8 cellular contexts compared by ENCODE assay signal in the genomic region with DNA sequence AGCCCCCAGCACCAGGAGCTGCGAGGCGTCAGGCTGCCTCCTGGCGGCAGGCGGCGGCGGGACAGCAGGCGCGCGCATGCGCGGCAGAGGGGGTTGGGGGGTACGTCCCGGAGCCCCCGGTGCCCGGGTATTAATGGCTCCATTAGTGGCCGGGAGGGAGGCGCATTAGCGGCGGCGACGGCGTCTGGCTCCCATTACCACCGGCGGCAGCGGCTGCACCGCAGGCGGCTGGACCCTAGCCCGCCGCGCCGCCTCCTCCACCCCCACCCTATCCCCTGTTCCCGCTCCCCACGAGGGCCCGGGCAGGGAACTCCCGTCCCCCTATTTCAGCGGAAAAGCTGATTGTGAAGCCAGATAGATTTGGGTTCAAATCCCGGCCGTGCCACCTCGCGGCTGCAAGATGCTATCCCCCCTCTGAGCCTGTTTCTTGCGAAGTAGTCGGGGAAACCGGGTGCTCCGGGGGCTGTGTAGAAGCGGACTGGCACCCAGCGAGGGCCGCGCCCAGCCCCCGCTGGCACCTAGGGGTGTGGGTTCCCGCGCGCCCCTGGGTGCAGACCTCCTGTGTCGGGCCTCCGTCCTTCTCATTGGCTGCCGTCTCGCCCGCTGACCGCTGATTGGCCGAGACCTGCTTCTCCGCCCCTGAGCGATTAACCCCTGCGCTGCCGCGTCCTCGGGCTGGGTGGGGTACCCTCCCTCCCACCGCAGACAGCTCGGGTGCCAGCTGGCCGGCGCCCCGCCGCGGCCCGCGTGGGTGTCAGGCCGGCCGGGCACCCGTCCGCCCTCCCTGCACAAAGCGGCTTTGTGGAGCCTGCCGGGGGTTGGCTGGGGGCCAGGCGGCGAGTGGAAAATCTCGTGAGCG. TPM values are rescaled to one million over a fixed set of nuclear protein-coding genes. Genes with fewer than 3 reads are reported as not detected.
DNase-seq lines count a peak whose midpoint lies in the region; ATAC-seq and TF ChIP-seq lines count a peak whose summit lies in the region.

No MANE protein-coding gene starts in this region.

- POLR2A ChIA-PET in OCI-LY7 (lab: Charles Lee): interaction anchor here (0.5 to 2.6 kb wide), 6 partner anchors 9 to 147 kb away, joined by 3 to 11 read pairs (median 6); partner anchors contain the start of genes ERF, GSK3A, PAFAH1B3 and POU2F2

- TF ChIP-seq POLR2A in esophagus muscularis mucosa (IDR thresholded peaks at IDR 0.05; ENCODE audit: low read depth): no peak

- H3K36me3 ChIP-seq in OCI-LY7 (ENCODE audit: insufficient read depth, low read length) (0 out of 2 replicates have a peak, but pooled peaks cover under 1% of the 10 kb centered on the region), esophagus muscularis mucosa (peaks cover 0 to 18% (median 2%) of the 10 kb centered on the region in 4 donors)

- CTCF ChIA-PET in OCI-LY7 (lab: Charles Lee; ENCODE audit: unreplicated experiment): interaction anchor here (0.6 to 1.6 kb wide), 4 partner anchors 10 to 156 kb away, joined by 3 to 10 read pairs (median 6); no protein-coding TSS in a partner anchor

- ATAC-seq in GM19043 (IDR thresholded peaks at IDR 0.05; ENCODE audit: low read depth, unreplicated experiment): peak; percentile 53

- BruUV-seq in OCI-LY7 (replicated peaks; lab: Mats Ljungman, UMichigan): TSS peak; percentile 82

- no peaks in the 10 kb centered on the region for H3K27me3 ChIP-seq in esophagus muscularis mucosa

- peak overlapping the region; percentile 93 for H3K4me2 ChIP-seq in OCI-LY7 (ENCODE audit: low read length)

- peak overlapping the region; percentile 78 for H3K4me3 ChIP-seq in AG10803 (ENCODE audit: low read length)
- peak overlapping the region; percentile 83 for H3K4me3 ChIP-seq in OCI-LY7 (ENCODE audit: low read depth, low read length, poor library complexity, severe bottlenecking)
- H3K4me3 ChIP-seq in esophagus muscularis mucosa: peak overlapping the region; percentile 74 to 98 (median 85)

- H3K9me2 ChIP-seq in OCI-LY7 (ENCODE audit: insufficient read depth, low read length): no peaks in the 10 kb centered on the region

- DNase-seq in AG10803 (ENCODE audit: low read depth) (peak; percentile 82), HuH-7.5 (ENCODE audit: low spot score) (peak; percentile 100), OCI-LY7 (ENCODE audit: low spot score) (peak; percentile 97), esophagus muscularis mucosa (ENCODE audit: extremely low spot score) (peak; percentile 97), myocyte (ENCODE audit: low read depth) (peak; percentile 96)
- DNase-seq in activated T-cell treated with anti-CD3 and anti-CD28 coated beads, Interleukin-2, amount 50 U/mL, for 48 hours: peak; percentile 92 to 93
- DNase-seq in stimulated activated CD8-positive, alpha-beta memory T cell treated with anti-CD3 and anti-CD28 coated beads, Interleukin-7, amount 100 ng/mL, for 4 hours (ENCODE audit: low read depth in 2 of 2): peak; percentile 63 to 81

- H4K20me1 ChIP-seq in OCI-LY7 (ENCODE audit: insufficient read depth, low read length): peaks cover 6% of the 10 kb centered on the region; the same call in 1 of the 2 replicates

- H3K79me2 ChIP-seq in OCI-LY7 (ENCODE audit: insufficient read depth, low read depth, low read length): peaks cover 7% of the 10 kb centered on the region

- H3K9me3 ChIP-seq in OCI-LY7 (ENCODE audit: low read length): no peaks in the 10 kb centered on the region
- no peaks in the 10 kb centered on the region for H3K9me3 ChIP-seq in esophagus muscularis mucosa

- TF ChIP-seq CTCF in AG10803 (conservative IDR thresholded peaks at IDR 0.05; ENCODE audit: low read length) (peak; percentile 68), OCI-LY7 (conservative IDR thresholded peaks at IDR 0.05; ENCODE audit: low read length) (peak; percentile 89), esophagus muscularis mucosa (IDR thresholded peaks at IDR 0.05) (peak; percentile 94 to 96 (median 94))

- H3K4me1 ChIP-seq in OCI-LY7 (ENCODE audit: insufficient read depth, low read length, poor library complexity, severe bottlenecking) (peaks cover 43% of the 10 kb centered on the region), esophagus muscularis mucosa (peaks cover 79 to 90% (median 87%) of the 10 kb centered on the region in 4 donors)

- WGBS in esophagus muscularis mucosa: 0% methylated on average over 50 of the region's 84 CpGs

- H2AFZ ChIP-seq in OCI-LY7 (ENCODE audit: low read length): peak overlapping the region; percentile 32; the same call in 1 of the 2 replicates

- no peak for TF ChIP-seq EP300 in esophagus muscularis mucosa (IDR thresholded peaks at IDR 0.05)

- H3K27ac ChIP-seq in OCI-LY7 (ENCODE audit: low read depth, low read length, poor library complexity, severe bottlenecking): peak overlapping the region; percentile 82
- peak overlapping the region; percentile 94 to 99 (median 98) for H3K27ac ChIP-seq in esophagus muscularis mucosa (replicated peaks in 1 of 4)

- intact Hi-C loops in OCI-LY7 (cut with micrococcal nuclease; ENCODE audit: unreplicated experiment): loop anchor here (1.0 to 10.0 kb wide), 4 partner anchors 36 to 415 kb away; partner anchors contain the start of gene RPS19
- intact Hi-C loops in esophagus muscularis mucosa (cut with DNase I): loop anchor here (2.0 kb wide), 1 partner anchor 33 kb away; no protein-coding TSS in a partner anchor

RNA-seq across cellular contexts. Expression of gene CIC, which starts 11.1 kb away (rescaled TPM):
- total RNA-seq in OCI-LY7 (2014; rRNA removed; shearing (Covaris generic)): 20.7 and 26.8 TPM in 2 replicates
- total RNA-seq in OCI-LY7 (2022) (48.2 and 59.3 TPM in 2 replicates), esophagus muscularis mucosa (10 to 100 TPM; 37.8 to 74.2 (median 56.3) TPM), myocyte (38.8 and 49.0 TPM in 2 replicates)
- 55.5 TPM for polyA plus RNA-seq in myocyte (2012)

RNA-seq across cellular contexts. Expression of gene PRR19, which starts 21.8 kb away (rescaled TPM):
- total RNA-seq in OCI-LY7 (2014; rRNA removed; shearing (Covaris generic)): 1.4 TPM in 1 of 2 replicates, not detected in the other
- total RNA-seq in OCI-LY7 (2022) (0.40 and 0.70 TPM in 2 replicates), esophagus muscularis mucosa (under 1 TPM in 2 of 4 donors, not detected in 2; 0.17 to 0.50 TPM), myocyte (1.1 and 2.6 TPM in 2 replicates)
- 0.66 TPM for polyA plus RNA-seq in myocyte (2012)

RNA-seq across cellular contexts. Expression of gene PAFAH1B3, which starts 22.3 kb away (rescaled TPM):
- total RNA-seq in OCI-LY7 (2014; rRNA removed; shearing (Covaris generic)): 54.9 and 62.1 TPM in 2 replicates
- 35.9 and 42.3 TPM in 2 replicates for total RNA-seq in OCI-LY7 (2022)
- total RNA-seq in esophagus muscularis mucosa: 1 to 10 TPM in 3 of 4 donors, under 1 TPM in 1; 0.83 to 8.6 (median 7.2) TPM
- total RNA-seq in myocyte: 21.7 and 29.1 TPM in 2 replicates
- polyA plus RNA-seq in myocyte (2012): 14.9 TPM

RNA-seq across cellular contexts. Expression of gene ERF, which starts 25.2 kb away (rescaled TPM):
- 22.1 and 26.7 TPM in 2 replicates for total RNA-seq in OCI-LY7 (2014; rRNA removed; shearing (Covaris generic))
- 33.5 and 36.6 TPM in 2 replicates for total RNA-seq in OCI-LY7 (2022)
- 10 to 100 TPM; 16.6 to 38.8 (median 35.5) TPM for total RNA-seq in esophagus muscularis mucosa
- total RNA-seq in myocyte: 44.6 and 55.2 TPM in 2 replicates
- 65.4 TPM for polyA plus RNA-seq in myocyte (2012)

RNA-seq across cellular contexts. Expression of gene TMEM145, which starts 33.0 kb away (rescaled TPM):
- total RNA-seq in OCI-LY7 (2014; rRNA removed; shearing (Covaris generic)): not detected in 2 replicates
- total RNA-seq in OCI-LY7 (2022) (1.8 TPM in 2 replicates), esophagus muscularis mucosa (not detected), myocyte (1.6 TPM in 1 of 2 replicates, not detected in the other)
- 0.21 TPM for polyA plus RNA-seq in myocyte (2012)

Comparison
In these comparisons a context has a peak if more than half of its experiments do, and no peak if none do; other contexts are left out.
1. Peak in every context shown above with its lines: DNase-seq, ATAC-seq, H3K4me3 ChIP-seq and H3K27ac ChIP-seq.